ENCODE assay signal across 7 cellular contexts in genomic region chr20:35992713-35993335, GRCh38. TPM values are rescaled to one million over a fixed set of nuclear protein-coding genes. Genes with fewer than 3 reads are reported as not detected.
A peak's percentile ranks its signal among the peaks of the same experiment; 100 is the strongest.
DNase-seq lines count a peak whose midpoint lies in the region; ATAC-seq and TF ChIP-seq lines count a peak whose summit lies in the region.

No MANE protein-coding gene starts in this region.

- POLR2A ChIA-PET in GM10248 (lab: Yijun Ruan, JAX), result interaction anchor here (0.6 to 0.9 kb wide), 4 partner anchors 119 to 432 kb away, joined by 3 to 4 read pairs (median 3); no protein-coding TSS in a partner anchor

- peak; percentile 84 for TF ChIP-seq CTCF in GM10248 (IDR thresholded peaks at IDR 0.05; ENCODE audit: control extremely low read depth, extremely low read depth, low read depth, missing control alignments)
- TF ChIP-seq CTCF in retinal pigment epithelial cell (conservative IDR thresholded peaks at IDR 0.05; ENCODE audit: low read depth, low read length), result peak; percentile 87

- CTCF ChIA-PET in GM10248 (lab: Yijun Ruan, JAX), result interaction anchor here (0.6 to 12.1 kb wide), 53 partner anchors 11 to 816 kb away, joined by 3 to 495 read pairs (median 4); partner anchors contain the start of gene SCAND1

- no peak overlapping the region for H3K4me3 ChIP-seq in retinal pigment epithelial cell (ENCODE audit: low read length)

- DNase-seq in GM10248 (ENCODE audit: extremely low spot score), result peak; percentile 79
- DNase-seq in NCI-H1105 treated with DMSO at 0.1 percent for 48 hours (lab: John Stamatoyannopoulos, UW), result peak; percentile 69
- DNase-seq in SW 1271 (lab: John Stamatoyannopoulos, UW), result peak; percentile 79 to 92
- peak in 31 of 56 donors; percentile 0 to 57 (median 11) for DNase-seq in amygdala (lab: John Stamatoyannopoulos, UW)
- peak; percentile 34 for DNase-seq in left ventricle myocardium superior
- DNase-seq in retinal pigment epithelial cell (ENCODE audit: low read depth), result no peak

- intact Hi-C loops in left ventricle myocardium superior (cut with micrococcal nuclease), result no loop called here

- ATAC-seq in left ventricle myocardium superior (peak; percentile 79), GM19351 (IDR thresholded peaks at IDR 0.05; ENCODE audit: unreplicated experiment) (no peak)

RNA-seq across cellular contexts. Expression of gene CNBD2, which starts 24.4 kb away (rescaled TPM):
- 2.6 TPM for total RNA-seq in left ventricle myocardium superior

RNA-seq across cellular contexts. Expression of gene SCAND1, which starts 38.5 kb away (rescaled TPM):
- 41.5 TPM for total RNA-seq in left ventricle myocardium superior
